ENCODE assay signal across 9 cellular contexts in genomic region chr6:128731249-128732165, GRCh38.
DNase-seq lines count a peak whose midpoint lies in the region; ATAC-seq, FAIRE-seq and TF ChIP-seq lines count a peak whose summit lies in the region.
"Had no signal": no experiment of that assay in that cellular context is flagged by ENCODE, and none has a peak within 500 bp of the region (broad histone marks: within the 10 kb centered on the region; RNA-seq: fewer than 3 reads in every experiment).

No MANE protein-coding gene starts in this region.

- ATAC-seq in HG02678 (IDR thresholded peaks at IDR 0.05; ENCODE audit: unreplicated experiment): peak; percentile 79
- no peak for ATAC-seq in GM18870 (IDR thresholded peaks at IDR 0.05; ENCODE audit: unreplicated experiment)
- no peak for ATAC-seq in GM18505 (IDR thresholded peaks at IDR 0.05; ENCODE audit: unreplicated experiment)

- H3K9me2 ChIP-seq in neural cell (ENCODE audit: insufficient read depth, low read length): no peaks in the 10 kb centered on the region

- TF ChIP-seq RAD21 in neural cell (conservative IDR thresholded peaks at IDR 0.05): peak; percentile 46

- intact Hi-C loops in endothelial cell of umbilical vein (cut with micrococcal nuclease): loop anchor here (1.0 to 10.0 kb wide), 6 partner anchors 211 to 1177 kb away; partner anchors contain the start of gene PTPRK

- TF ChIP-seq CTCF in endothelial cell of umbilical vein (IDR thresholded peaks at IDR 0.05; ENCODE audit: extremely low read depth in 1 of 2, insufficient read depth in 1 of 2, low read depth in 1 of 2, low read length in 2 of 2) (peak; percentile 51 to 68), neural cell (IDR thresholded peaks at IDR 0.05; ENCODE audit: poor library complexity, severe bottlenecking) (peak; percentile 42)

- H3K27me3 ChIP-seq in endothelial cell of umbilical vein (ENCODE audit: control insufficient read depth in 2 of 2, insufficient read depth in 2 of 2, low read length in 2 of 2): peaks cover 0 to 5% of the 10 kb centered on the region in 2 experiments
- H3K27me3 ChIP-seq in neural cell (ENCODE audit: insufficient read depth, low read depth, low read length): no peaks in the 10 kb centered on the region
- H3K27me3 ChIP-seq: SJSA1 had no signal

- no peaks in the 10 kb centered on the region for H3K9me3 Mint-ChIP-seq in T-helper 2 cell treated with Interferon-gamma antibody and Interleukin-4, amounts not matched to agents 5 μg/mL and 100 μg/mL, for 36 hours

- no peak overlapping the region for H2AFZ ChIP-seq in endothelial cell of umbilical vein (ENCODE audit: low read depth, low read length)
- no peak overlapping the region for H2AFZ ChIP-seq in neural cell (ENCODE audit: low read depth, low read length)

- H3K27ac Mint-ChIP-seq in T-helper 2 cell treated with Interferon-gamma antibody and Interleukin-4, amounts not matched to agents 5 μg/mL and 100 μg/mL, for 36 hours: no peak overlapping the region

- CTCF ChIA-PET in endothelial cell of umbilical vein (lab: Charles Lee): interaction anchor here (0.5 to 2.8 kb wide), 43 partner anchors 9 to 1095 kb away, joined by 3 to 100 read pairs (median 4); partner anchors contain the start of gene PTPRK

- TF ChIP-seq EP300 in neural cell (conservative IDR thresholded peaks at IDR 0.05; ENCODE audit: poor library complexity, severe bottlenecking): no peak

- TF ChIP-seq POLR2A in endothelial cell of umbilical vein (IDR thresholded peaks at IDR 0.05; ENCODE audit: low read depth, low read length): no peak
- TF ChIP-seq POLR2A in GM18505 (IDR thresholded peaks at IDR 0.05; ENCODE audit: borderline replicate concordance, extremely low read depth, insufficient read depth, insufficient read length): no peak

- POLR2A ChIA-PET in endothelial cell of umbilical vein (lab: Charles Lee): no interaction called here

- H3K9me3 ChIP-seq in endothelial cell of umbilical vein (replicated peaks; ENCODE audit: control insufficient read depth, insufficient read depth, low read length) (no peaks in the 10 kb centered on the region), neural cell (ENCODE audit: low read length) (no peaks in the 10 kb centered on the region)
- H3K9me3 ChIP-seq: SJSA1 had no signal

- H3K27me3 Mint-ChIP-seq in T-helper 2 cell treated with Interferon-gamma antibody and Interleukin-4, amounts not matched to agents 5 μg/mL and 100 μg/mL, for 36 hours (ENCODE audit: low read depth): peaks cover 6% of the 10 kb centered on the region

- H3K27ac ChIP-seq in endothelial cell of umbilical vein (ENCODE audit: insufficient read depth, low read depth, low read length) (no peak overlapping the region), neural cell (ENCODE audit: low read length) (no peak overlapping the region)
- H3K27ac ChIP-seq: SJSA1 had no signal

- H3K36me3 Mint-ChIP-seq in T-helper 2 cell treated with Interferon-gamma antibody and Interleukin-4, amounts not matched to agents 5 μg/mL and 100 μg/mL, for 36 hours (ENCODE audit: low read depth): no peaks in the 10 kb centered on the region

- peak; percentile 61 for DNase-seq in EL
- DNase-seq in NCI-H748 (lab: John Stamatoyannopoulos, UW; ENCODE audit: unreplicated experiment): peak; percentile 67
- DNase-seq in endothelial cell of umbilical vein (ENCODE audit: low read depth, low spot score): peak; percentile 69
- no peak for DNase-seq in T-helper 2 cell treated with Interferon-gamma antibody and Interleukin-4, amounts not matched to agents 5 μg/mL and 100 μg/mL, for 36 hours (ENCODE audit: low spot score)

- H3K9ac ChIP-seq in endothelial cell of umbilical vein (replicated peaks; ENCODE audit: extremely low read depth, insufficient read depth, low read length): no peak overlapping the region
- no peak overlapping the region for H3K9ac ChIP-seq in neural cell (ENCODE audit: low read length)

- no peaks in the 10 kb centered on the region for H3F3A ChIP-seq in neural cell (ENCODE audit: insufficient read depth, low read length, poor library complexity, severe bottlenecking)

- BruUV-seq in endothelial cell of umbilical vein (replicated peaks; lab: Mats Ljungman, UMichigan): no TSS peak

- H3K4me3 Mint-ChIP-seq in T-helper 2 cell treated with Interferon-gamma antibody and Interleukin-4, amounts not matched to agents 5 μg/mL and 100 μg/mL, for 36 hours: no peak overlapping the region

- H3K4me1 Mint-ChIP-seq in T-helper 2 cell treated with Interferon-gamma antibody and Interleukin-4, amounts not matched to agents 5 μg/mL and 100 μg/mL, for 36 hours (ENCODE audit: low read depth): no peaks in the 10 kb centered on the region

- peak; percentile 70 for FAIRE-seq in endothelial cell of umbilical vein (lab: Jason Lieb, UNC)

- H3K9me1 ChIP-seq in endothelial cell of umbilical vein (replicated peaks; ENCODE audit: control insufficient read depth, extremely low read depth, insufficient read depth, low read length): no peaks in the 10 kb centered on the region

- dilution Hi-C loops in endothelial cell of umbilical vein (cut with MboI; ENCODE audit: extremely low pct_ligation_motif_present, low sequenced_read_pairs): no loop called here

- H3K36me3 ChIP-seq in endothelial cell of umbilical vein (ENCODE audit: control insufficient read depth in 2 of 2, extremely low read depth in 1 of 2, insufficient read depth in 2 of 2, low read length in 2 of 2) (no peaks in the 10 kb centered on the region), neural cell (ENCODE audit: insufficient read depth, low read length) (no peaks in the 10 kb centered on the region)
- H3K36me3 ChIP-seq: SJSA1 had no signal

- H4K20me1 ChIP-seq in endothelial cell of umbilical vein (replicated peaks; ENCODE audit: control insufficient read depth, extremely low read depth, insufficient read depth, low read length): no peaks in the 10 kb centered on the region
- no peaks in the 10 kb centered on the region for H4K20me1 ChIP-seq in neural cell (ENCODE audit: insufficient read depth)

- H3K4me2 ChIP-seq in endothelial cell of umbilical vein (ENCODE audit: insufficient read depth, low read length): no peak overlapping the region
- no peak overlapping the region for H3K4me2 ChIP-seq in neural cell (ENCODE audit: low read length)

- no peaks in the 10 kb centered on the region for H3K79me2 ChIP-seq in endothelial cell of umbilical vein (ENCODE audit: control insufficient read depth, insufficient read depth, low read length)
- no peaks in the 10 kb centered on the region for H3K79me2 ChIP-seq in neural cell (replicated peaks; ENCODE audit: insufficient read depth, low read length)

- no peak overlapping the region for H3K4me3 ChIP-seq in endothelial cell of umbilical vein (replicated peaks in 1 of 3; ENCODE audit: insufficient read depth in 1 of 3, low read depth in 1 of 3, low read length in 3 of 3)
- no peak overlapping the region for H3K4me3 ChIP-seq in neural cell (ENCODE audit: low read length)
- H3K4me3 ChIP-seq: SJSA1 had no signal

- H3K4me1 ChIP-seq in endothelial cell of umbilical vein (ENCODE audit: control insufficient read depth, extremely low read depth, insufficient read depth, low read length): no peaks in the 10 kb centered on the region
- H3K4me1 ChIP-seq: SJSA1 had no signal

TF ChIP-seq in endothelial cell of umbilical vein, 7 proteins besides CTCF, POLR2A, EP300 and RAD21:
- TF ChIP-seq GATA2 (IDR thresholded peaks at IDR 0.05; ENCODE audit: insufficient read depth, insufficient read length, low read depth, low read length) (no peak), EZH2 (IDR thresholded peaks at IDR 0.05; ENCODE audit: borderline replicate concordance, low read depth, low read length, severe bottlenecking) (no peak), MYC (IDR thresholded peaks at IDR 0.05; ENCODE audit: low read depth, low read length) (no peak), POLR2AphosphoS5 (IDR thresholded peaks at IDR 0.05; ENCODE audit: insufficient read depth, low read depth, low read length) (no peak), JUN (IDR thresholded peaks at IDR 0.05; ENCODE audit: borderline replicate concordance, insufficient read depth, insufficient read length, low read depth) (no peak)

TF ChIP-seq in neural cell, 6 proteins besides CTCF, POLR2A, EP300 and RAD21:
- peak; percentile 13 for TF ChIP-seq SMC3 (conservative IDR thresholded peaks at IDR 0.05; ENCODE audit: poor library complexity)
- TF ChIP-seq MXI1 (conservative IDR thresholded peaks at IDR 0.05; ENCODE audit: poor library complexity, severe bottlenecking): no peak
